ENCODE assay signal across 9 cellular contexts in genomic region chr12:116697305-116698130, GRCh38. TPM values are rescaled to one million over a fixed set of nuclear protein-coding genes. Genes with fewer than 3 reads are reported as not detected.
DNase-seq lines count a peak whose midpoint lies in the region; ATAC-seq and TF ChIP-seq lines count a peak whose summit lies in the region.
"Had no signal": no experiment of that assay in that cellular context is flagged by ENCODE, and none has a peak within 500 bp of the region (broad histone marks: within the 10 kb centered on the region; RNA-seq: fewer than 3 reads in every experiment).

No MANE protein-coding gene starts in this region.

- H3K4me3 ChIP-seq in SJCRH30 (no peak overlapping the region), aorta (ENCODE audit: low read length in 2 of 2) (no peak overlapping the region)

- POLR2A ChIA-PET in T-cell (lab: Charles Lee) = no interaction called here

- intact Hi-C loops in left cardiac atrium (cut with DNase I) (loop anchor here in 1 of 2 donors (5.0 kb wide), 1 partner anchor 690 kb away; no protein-coding TSS in a partner anchor), posterior vena cava (cut with DNase I) (no loop called here), aorta (cut with DNase I) (no loop called here)

- CTCF ChIA-PET in T-cell (lab: Charles Lee) = interaction anchor here in 1 of 2 donors (0.7 to 0.9 kb wide), 2 partner anchors 33 to 259 kb away, joined by 3 to 4 read pairs; no protein-coding TSS in a partner anchor

- H3K27ac ChIP-seq in SJCRH30 = no peak overlapping the region
- H3K27ac ChIP-seq in aorta (ENCODE audit: low read depth in 1 of 2, low read length in 2 of 2) = no peak overlapping the region
- H3K27ac ChIP-seq: HL-60 had no signal

- H3K27ac Mint-ChIP-seq in HFFc6 = no peak overlapping the region
- H3K27ac Mint-ChIP-seq in T-cell = no peak overlapping the region

- no peaks in the 10 kb centered on the region for H3K36me3 Mint-ChIP-seq in HFFc6 (ENCODE audit: low read depth)
- no peaks in the 10 kb centered on the region for H3K36me3 Mint-ChIP-seq in T-cell

- H3K36me3 ChIP-seq in SJCRH30 (no peaks in the 10 kb centered on the region), aorta (ENCODE audit: control insufficient read depth in 1 of 2, insufficient read depth in 2 of 2, low read length in 1 of 2) (no peaks in the 10 kb centered on the region)

- H3K4me3 Mint-ChIP-seq in HFFc6 (no peak overlapping the region), T-cell (no peak overlapping the region)

- H3K9me3 ChIP-seq in SJCRH30 (replicated peaks) (no peaks in the 10 kb centered on the region), aorta (ENCODE audit: control insufficient read depth, low read length) (no peaks in the 10 kb centered on the region)

- ATAC-seq in left cardiac atrium = peak; percentile 55 to 59
- ATAC-seq in aorta (ENCODE audit: low FRiP score) = no peak
- ATAC-seq in HG03432 (IDR thresholded peaks at IDR 0.05; ENCODE audit: unreplicated experiment) = no peak
- ATAC-seq in T-cell (replicated peaks in 1 of 4) = no peak

- no peaks in the 10 kb centered on the region for H3K9me3 Mint-ChIP-seq in HFFc6
- H3K9me3 Mint-ChIP-seq in T-cell = no peaks in the 10 kb centered on the region

- peaks cover 13% of the 10 kb centered on the region for H3K4me1 Mint-ChIP-seq in HFFc6 (ENCODE audit: low read depth)
- H3K4me1 Mint-ChIP-seq in T-cell = peaks cover 6 to 12% (median 10%) of the 10 kb centered on the region in 3 donors

- peak; percentile 54; the same call in 1 of the 2 replicates for TF ChIP-seq CTCF in HFFc6 (IDR thresholded peaks at IDR 0.05)

- DNase-seq in COR-L47 (lab: John Stamatoyannopoulos, UW) (peak; percentile 60), HFFc6 (no peak), SJCRH30 (peak; percentile 24 to 48), left cardiac atrium (no peak), posterior vena cava (ENCODE audit: low spot score) (no peak), aorta (no peak), T-cell (no peak)

- H3K27me3 ChIP-seq in SJCRH30 = 0 out of 2 replicates have a peak, but pooled peaks cover 3% of the 10 kb centered on the region
- no peaks in the 10 kb centered on the region for H3K27me3 ChIP-seq in aorta (ENCODE audit: control insufficient read depth in 1 of 2, insufficient read depth in 2 of 2, low read length in 1 of 2)

- H3K27me3 Mint-ChIP-seq in HFFc6 (ENCODE audit: insufficient read depth) (peaks cover 18% of the 10 kb centered on the region), T-cell (peaks cover 24 to 35% of the 10 kb centered on the region in 2 donors)

- H3K4me1 ChIP-seq in SJCRH30 (no peaks in the 10 kb centered on the region), aorta (ENCODE audit: control insufficient read depth in 1 of 2, insufficient read depth in 2 of 2, low read length in 2 of 2) (no peaks in the 10 kb centered on the region)

- 86 to 89% methylated on average over 18 of the region's 18 CpGs for WGBS in aorta, 2 donors

RNA-seq across cellular contexts. Expression of gene SPRING1, which starts 40.4 kb away (rescaled TPM):
- total RNA-seq in HFFc6 (2021; fragmentation: NEBNext Ultra II Directional; extraction: Animal tissue kit (Norgen Biotek cat#: 25700)) = 10 to 100 TPM; 29.3 to 39.5 (median 35.8) TPM
- total RNA-seq in SJCRH30 (2014; rRNA removed; shearing (Covaris generic)) = 18.6 and 22.3 TPM in 2 replicates
- total RNA-seq in left cardiac atrium = 10 to 100 TPM; 10.7 to 15.8 TPM
- total RNA-seq in posterior vena cava = 10 to 100 TPM; 13.9 to 18.1 TPM
- 10 to 100 TPM; 16.5 to 18.9 TPM for total RNA-seq in aorta
- 10 to 100 TPM; 12.7 to 13.9 TPM for polyA plus RNA-seq in aorta
- 10 to 100 TPM; 15.0 to 31.7 (median 30.9) TPM for total RNA-seq in T-cell

RNA-seq across cellular contexts. Expression of gene RNFT2, which starts 40.6 kb away (rescaled TPM):
- total RNA-seq in HFFc6 (2021; fragmentation: NEBNext Ultra II Directional; extraction: Animal tissue kit (Norgen Biotek cat#: 25700)) = 10 to 100 TPM in 4 of 6 experiments, 1 to 10 TPM in 2; 7.1 to 12.0 (median 11.2) TPM
- total RNA-seq in SJCRH30 (2014; rRNA removed; shearing (Covaris generic)) = 10.4 and 11.4 TPM in 2 replicates
- total RNA-seq in left cardiac atrium = 1 to 10 TPM; 1.6 to 3.1 TPM
- total RNA-seq in posterior vena cava = 1 to 10 TPM; 1.2 to 2.2 TPM
- 1 to 10 TPM; 3.0 to 3.1 TPM for total RNA-seq in aorta
- polyA plus RNA-seq in aorta = 1 to 10 TPM; 1.6 to 1.8 TPM
- total RNA-seq in T-cell = 1 to 10 TPM; 5.1 to 7.6 (median 6.9) TPM

Comparison
In these comparisons a context has a peak if more than half of its experiments do, and no peak if none do; other contexts are left out.
1. DNase-seq: peak in COR-L47 (single experiment) and SJCRH30 (2 of 2); none in HFFc6 (single experiment), left cardiac atrium (single experiment), posterior vena cava (single experiment), aorta (0 of 2) and T-cell (0 of 34).
2. ATAC-seq: peak in left cardiac atrium (2 of 2); none in aorta (single experiment), HG03432 (single experiment) and T-cell (0 of 4).